In genomic region chr7:28942158-28942557, GRCh38 we compare ENCODE assay signal across 29 cellular contexts. TPM values are rescaled to one million over a fixed set of nuclear protein-coding genes. Genes with fewer than 3 reads are reported as not detected.
"Had no signal": no experiment of that assay in that cellular context is flagged by ENCODE, and none has a peak within 500 bp of the region (broad histone marks: within the 10 kb centered on the region; RNA-seq: fewer than 3 reads in every experiment).

No MANE protein-coding gene starts in this region.

- H3K27me3 ChIP-seq: brain microvascular endothelial cell, cardiac muscle cell had no signal

- H3K4me3 Mint-ChIP-seq: activated CD4-positive, alpha-beta memory T cell treated with anti-CD3 and anti-CD28 coated beads for 36 hours; activated CD4-positive, alpha-beta T cell treated with anti-CD3 and anti-CD28 coated beads, Interleukin-2, amount 10 ng/mL, durations not matched to agents 7 days and 5 days; activated naive CD4-positive, alpha-beta T cell treated with anti-CD3 and anti-CD28 coated beads for 36 hours; activated naive CD8-positive, alpha-beta T cell; activated T-helper 17 cell treated with anti-CD3 and anti-CD28 coated beads, Interleukin-2, amount 50 U/mL, for 72 hours; IgD-negative memory B cell; T-helper 1 cell treated with Interleukin-12 subunit alpha and Interleukin-12 subunit beta and Interleukin-4 antibody, amounts not matched to agents 30 μg/mL and 1 μg/mL, for 36 hours had no signal

- H3K27ac Mint-ChIP-seq: activated CD4-positive, alpha-beta memory T cell treated with anti-CD3 and anti-CD28 coated beads for 36 hours; activated CD4-positive, alpha-beta T cell treated with anti-CD3 and anti-CD28 coated beads, Interleukin-2, amount 10 ng/mL, durations not matched to agents 7 days and 5 days; activated naive CD4-positive, alpha-beta T cell treated with anti-CD3 and anti-CD28 coated beads for 36 hours; activated naive CD8-positive, alpha-beta T cell; activated T-helper 17 cell treated with anti-CD3 and anti-CD28 coated beads, Interleukin-2, amount 50 U/mL, for 72 hours; IgD-negative memory B cell; T-helper 1 cell treated with Interleukin-12 subunit alpha and Interleukin-12 subunit beta and Interleukin-4 antibody, amounts not matched to agents 30 μg/mL and 1 μg/mL, for 36 hours had no signal

- H3K4me3 ChIP-seq: cardiac muscle cell, SJSA1 had no signal

- H3K9me3 Mint-ChIP-seq: activated CD4-positive, alpha-beta memory T cell treated with anti-CD3 and anti-CD28 coated beads for 36 hours; activated CD4-positive, alpha-beta T cell treated with anti-CD3 and anti-CD28 coated beads, Interleukin-2, amount 10 ng/mL, durations not matched to agents 7 days and 5 days; activated naive CD4-positive, alpha-beta T cell treated with anti-CD3 and anti-CD28 coated beads for 36 hours; activated T-helper 17 cell treated with anti-CD3 and anti-CD28 coated beads, Interleukin-2, amount 50 U/mL, for 72 hours; IgD-negative memory B cell; T-helper 1 cell treated with Interleukin-12 subunit alpha and Interleukin-12 subunit beta and Interleukin-4 antibody, amounts not matched to agents 30 μg/mL and 1 μg/mL, for 36 hours had no signal

- H3K9me3 ChIP-seq: SJSA1 had no signal

- DNase-seq: activated CD4-positive, alpha-beta memory T cell treated with anti-CD3 and anti-CD28 coated beads for 36 hours; activated CD4-positive, alpha-beta T cell treated with anti-CD3 and anti-CD28 coated beads, Interleukin-2, amount 10 ng/mL, durations not matched to agents 7 days and 5 days; activated CD4-positive, CD25-positive, alpha-beta regulatory T cell; activated CD8-positive, alpha-beta memory T cell treated with anti-CD3 and anti-CD28 coated beads for 24 hours; activated gamma-delta T cell; activated naive CD4-positive, alpha-beta T cell treated with anti-CD3 and anti-CD28 coated beads for 36 hours; activated T-cell treated with anti-CD3 and anti-CD28 coated beads for 4 hours; activated T-cell treated with anti-CD3 and anti-CD28 coated beads, Interleukin-2, amount 50 U/mL, for 48 hours; brain microvascular endothelial cell; NCI-H1092; NCI-H1417 treated with DMSO at 0.1 percent for 48 hours; NCI-H1694; NCI-H2029; NCI-H2107; NCI-H2171 treated with DMSO at 0.1 percent for 48 hours; NCI-H345; NCI-H510A; NCI-H526 treated with DMSO at 0.1 percent for 48 hours; PC-3; SHP77 had no signal

- H3K36me3 Mint-ChIP-seq: activated CD4-positive, alpha-beta memory T cell treated with anti-CD3 and anti-CD28 coated beads for 36 hours; activated naive CD8-positive, alpha-beta T cell; IgD-negative memory B cell had no signal

- H3K4me2 ChIP-seq: KMS-11 had no signal

- H3K36me3 ChIP-seq: brain microvascular endothelial cell, cardiac muscle cell, SJSA1 had no signal

- ATAC-seq: activated T-helper 17 cell treated with anti-CD3 and anti-CD28 coated beads, Interleukin-2, amount 50 U/mL, for 72 hours; PC-3 had no signal

- H3K27ac ChIP-seq: brain microvascular endothelial cell, cardiac muscle cell, KMS-11, SJSA1, VCaP had no signal

- H3K4me1 ChIP-seq: SJSA1 had no signal

- H3K4me1 Mint-ChIP-seq: activated CD4-positive, alpha-beta T cell treated with anti-CD3 and anti-CD28 coated beads, Interleukin-2, amount 10 ng/mL, durations not matched to agents 7 days and 5 days; activated T-helper 17 cell treated with anti-CD3 and anti-CD28 coated beads, Interleukin-2, amount 50 U/mL, for 72 hours had no signal

- H3K9ac ChIP-seq: KMS-11 had no signal

RNA-seq across cellular contexts. Expression of gene TRIL, which starts 16.0 kb away (rescaled TPM):
- total RNA-seq: activated CD4-positive, alpha-beta memory T cell treated with anti-CD3 and anti-CD28 coated beads for 36 hours; activated CD4-positive, alpha-beta T cell treated with anti-CD3 and anti-CD28 coated beads, Interleukin-2, amount 10 ng/mL, durations not matched to agents 7 days and 5 days; activated naive CD4-positive, alpha-beta T cell treated with anti-CD3 and anti-CD28 coated beads for 36 hours; activated T-helper 17 cell treated with anti-CD3 and anti-CD28 coated beads, Interleukin-2, amount 50 U/mL, for 72 hours; MCF 10A had no signal
- polyA plus RNA-seq: IgD-negative memory B cell had no signal
